21 cellular contexts compared by ENCODE assay signal in genomic region chr12:87160848-87161601, GRCh38.
A peak's percentile ranks its signal among the peaks of the same experiment; 100 is the strongest.
DNase-seq lines count a peak whose midpoint lies in the region; ATAC-seq, FAIRE-seq and TF ChIP-seq lines count a peak whose summit lies in the region.
"Had no signal": no experiment of that assay in that cellular context is flagged by ENCODE, and none has a peak within 500 bp of the region (broad histone marks: within the 10 kb centered on the region; RNA-seq: fewer than 3 reads in every experiment).

No MANE protein-coding gene starts in this region.

- peak; percentile 9 for DNase-seq in MCF 10A (ENCODE audit: unreplicated experiment)
- no peak for DNase-seq in breast epithelium (ENCODE audit: low spot score in 2 of 2)
- DNase-seq in Panc1 (ENCODE audit: low read depth, low spot score), result no peak
- peak; percentile 83 for DNase-seq in bronchial epithelial cell (ENCODE audit: low read depth)
- DNase-seq in smooth muscle cell (lab: John Stamatoyannopoulos, UW; ENCODE audit: unreplicated experiment), result no peak
- DNase-seq in hypothalamus (lab: John Stamatoyannopoulos, UW), result no peak
- DNase-seq in NCI-H2196 (lab: John Stamatoyannopoulos, UW; ENCODE audit: unreplicated experiment), result no peak
- DNase-seq: 8988T; CD4-positive, alpha-beta memory T cell; DMS79 treated with DMSO at 0.1 percent for 48 hours; GDM1; GOT3; Karpas-422; NCI-H1105 treated with DMSO at 0.1 percent for 48 hours; NCI-H187; NCI-H446 treated with DMSO at 0.1 percent for 48 hours; NCI-H748 treated with DMSO at 0.1 percent for 48 hours; SHP77 treated with DMSO at 0.1 percent for 48 hours had no signal

- peaks cover 6% of the 10 kb centered on the region for H3K36me3 Mint-ChIP-seq in MCF 10A (ENCODE audit: insufficient read depth, unreplicated experiment)
- H3K36me3 Mint-ChIP-seq: CD4-positive, alpha-beta memory T cell had no signal

- H3K4me3 ChIP-seq in breast epithelium (no peak overlapping the region), Panc1 (ENCODE audit: low read depth in 2 of 2, low read length in 2 of 2) (no peak overlapping the region), bronchial epithelial cell (ENCODE audit: low read depth, low read length) (no peak overlapping the region), smooth muscle cell (no peak overlapping the region)
- H3K4me3 ChIP-seq: GM12878 had no signal

- H2AFZ ChIP-seq in smooth muscle cell (ENCODE audit: low read depth), result no peak overlapping the region

- no peak overlapping the region for H3K9ac ChIP-seq in smooth muscle cell (ENCODE audit: low read depth)

- no peak for FAIRE-seq in bronchial epithelial cell (lab: Jason Lieb, UNC)
- FAIRE-seq: GM12878 had no signal

- H3F3A ChIP-seq in smooth muscle cell (ENCODE audit: low read depth), result peaks cover 2% of the 10 kb centered on the region

- POLR2A ChIA-PET in MCF 10A (lab: Yijun Ruan, JAX) (interaction anchor here (0.9 kb wide), 1 partner anchor 9 kb away, joined by 3 read pairs; no protein-coding TSS in a partner anchor), Panc1 (lab: Charles Lee) (no interaction called here)

- TF ChIP-seq POLR2A in breast epithelium (IDR thresholded peaks at IDR 0.05), result no peak

- WGBS in smooth muscle cell (ENCODE audit: low lambda C conversion rate), result 89% methylated on average over 1 of the region's 1 CpG

- intact Hi-C loops in MCF 10A (cut with micrococcal nuclease), result no loop called here
- intact Hi-C loops in breast epithelium (cut with DNase I; ENCODE audit: low total_unique reads), result no loop called here
- intact Hi-C loops in Panc1 (cut with micrococcal nuclease; ENCODE audit: unreplicated experiment), result no loop called here

- no peaks in the 10 kb centered on the region for H4K20me1 ChIP-seq in smooth muscle cell (ENCODE audit: low read depth)

- no peak overlapping the region for H3K27ac ChIP-seq in breast epithelium
- H3K27ac ChIP-seq in Panc1 (ENCODE audit: low read length), result no peak overlapping the region
- H3K27ac ChIP-seq in smooth muscle cell (ENCODE audit: low read depth), result peak overlapping the region; percentile 18

- H3K27me3 Mint-ChIP-seq in MCF 10A (ENCODE audit: insufficient read depth, unreplicated experiment), result no peaks in the 10 kb centered on the region
- H3K27me3 Mint-ChIP-seq: CD4-positive, alpha-beta memory T cell had no signal

- no peaks in the 10 kb centered on the region for H3K79me2 ChIP-seq in smooth muscle cell (ENCODE audit: low read depth)

- H3K4me1 ChIP-seq in breast epithelium, result no peaks in the 10 kb centered on the region
- peaks cover 4% of the 10 kb centered on the region; the same call in 1 of the 2 replicates for H3K4me1 ChIP-seq in Panc1 (ENCODE audit: control insufficient read depth, insufficient read depth, low read length)
- no peaks in the 10 kb centered on the region for H3K4me1 ChIP-seq in smooth muscle cell (ENCODE audit: low read depth)

- TF ChIP-seq CTCF in MCF 10A (IDR thresholded peaks at IDR 0.05; ENCODE audit: unreplicated experiment), result no peak
- no peak for TF ChIP-seq CTCF in breast epithelium (IDR thresholded peaks at IDR 0.05)
- TF ChIP-seq CTCF in Panc1 (IDR thresholded peaks at IDR 0.05), result no peak
- no peak for TF ChIP-seq CTCF in bronchial epithelial cell (IDR thresholded peaks at IDR 0.05; ENCODE audit: insufficient read depth, low read length, severe bottlenecking)
- TF ChIP-seq CTCF in smooth muscle cell (IDR thresholded peaks at IDR 0.05; ENCODE audit: borderline replicate concordance, insufficient read depth, poor library complexity, severe bottlenecking), result no peak

- peaks cover 26% of the 10 kb centered on the region for H3K4me1 Mint-ChIP-seq in MCF 10A (ENCODE audit: insufficient read depth, unreplicated experiment)
- H3K4me1 Mint-ChIP-seq: CD4-positive, alpha-beta memory T cell had no signal

- H3K36me3 ChIP-seq in breast epithelium, result no peaks in the 10 kb centered on the region
- no peaks in the 10 kb centered on the region for H3K36me3 ChIP-seq in Panc1 (ENCODE audit: control insufficient read depth, insufficient read depth, low read length)
- no peaks in the 10 kb centered on the region for H3K36me3 ChIP-seq in bronchial epithelial cell (ENCODE audit: control insufficient read depth, insufficient read depth, low read length)
- no peaks in the 10 kb centered on the region for H3K36me3 ChIP-seq in smooth muscle cell (ENCODE audit: low read depth)

- H3K9me3 ChIP-seq in breast epithelium (peaks cover 6 to 9% of the 10 kb centered on the region in 2 donors), Panc1 (ENCODE audit: control insufficient read depth, insufficient read depth, low read depth, low read length) (peaks cover 3% of the 10 kb centered on the region; the same call in 1 of the 2 replicates), smooth muscle cell (replicated peaks; ENCODE audit: low read depth) (no peaks in the 10 kb centered on the region)

- H3K27ac Mint-ChIP-seq in MCF 10A (ENCODE audit: low read depth, unreplicated experiment), result peak overlapping the region; percentile 81
- H3K27ac Mint-ChIP-seq: CD4-positive, alpha-beta memory T cell had no signal

- H3K4me2 ChIP-seq in smooth muscle cell, result no peak overlapping the region

- in situ Hi-C loops in Panc1 (cut with HindIII; ENCODE audit: low pct_unique_long_range_greater_than_20kb, low sequenced_read_pairs), result no loop called here

- H3K27me3 ChIP-seq in breast epithelium (no peaks in the 10 kb centered on the region), Panc1 (ENCODE audit: control insufficient read depth, insufficient read depth, low read length) (no peaks in the 10 kb centered on the region), bronchial epithelial cell (ENCODE audit: control insufficient read depth, insufficient read depth, low read length) (no peaks in the 10 kb centered on the region), smooth muscle cell (ENCODE audit: low read depth) (no peaks in the 10 kb centered on the region)

- peaks cover 8% of the 10 kb centered on the region for H3K9me3 Mint-ChIP-seq in MCF 10A (ENCODE audit: unreplicated experiment)

- no peak overlapping the region for H3K4me3 Mint-ChIP-seq in MCF 10A (ENCODE audit: unreplicated experiment)
- H3K4me3 Mint-ChIP-seq: CD4-positive, alpha-beta memory T cell had no signal

- peak; percentile 75 for ATAC-seq in Panc1
- ATAC-seq in HG03565 (IDR thresholded peaks at IDR 0.05; ENCODE audit: unreplicated experiment), result no peak
- ATAC-seq: GM12878, SK-N-SH treated with all-trans-retinoic acid at 6 μM for 48 hours had no signal

- CTCF ChIA-PET in MCF 10A (lab: Yijun Ruan, JAX) (interaction anchor here (0.6 to 1.0 kb wide), 3 partner anchors 21 to 552 kb away, joined by 3 read pairs; no protein-coding TSS in a partner anchor), Panc1 (lab: Charles Lee) (no interaction called here)

- no TSS peak for BruUV-seq in MCF 10A (replicated peaks; lab: Mats Ljungman, UMichigan)
- BruUV-seq in Panc1 (replicated peaks; lab: Mats Ljungman, UMichigan), result no TSS peak

Comparison
In these comparisons a context has a peak if more than half of its experiments do, and no peak if none do; other contexts are left out.
1. DNase-seq: peak in MCF 10A (single experiment) and bronchial epithelial cell (single experiment); none in breast epithelium (0 of 2), Panc1 (single experiment), smooth muscle cell (single experiment), hypothalamus (0 of 51) and NCI-H2196 (single experiment).